ENCODE assay signal across 18 cellular contexts in genomic region chr7:45982132-45982531, GRCh38.
DNase-seq lines count a peak whose midpoint lies in the region; ATAC-seq and TF ChIP-seq lines count a peak whose summit lies in the region.
"Had no signal": no experiment of that assay in that cellular context is flagged by ENCODE, and none has a peak within 500 bp of the region (broad histone marks: within the 10 kb centered on the region; RNA-seq: fewer than 3 reads in every experiment).

No MANE protein-coding gene starts in this region.

- H3K23ac ChIP-seq in trophoblast cell (ENCODE audit: low read length): no peak overlapping the region

- H3K36me3 ChIP-seq in H7 (replicated peaks; ENCODE audit: control insufficient read depth, insufficient read depth, low read length): no peaks in the 10 kb centered on the region
- H3K36me3 ChIP-seq in trophoblast cell (ENCODE audit: control insufficient read depth in 1 of 2, insufficient read depth in 2 of 2, low read length in 2 of 2): no peaks in the 10 kb centered on the region
- H3K36me3 ChIP-seq in colonic mucosa: no peaks in the 10 kb centered on the region
- H3K36me3 ChIP-seq: BE2C, HAP-1 had no signal

- H3K27ac ChIP-seq in trophoblast cell (ENCODE audit: low read depth, low read length): no peak overlapping the region
- no peak overlapping the region for H3K27ac ChIP-seq in colonic mucosa
- H3K27ac ChIP-seq: HL-60 had no signal

- DNase-seq in ACHN: peak; percentile 9
- peak; percentile 13 for DNase-seq in H7
- no peak for DNase-seq in WTC11 (ENCODE audit: low spot score)
- no peak for DNase-seq in trophoblast cell
- no peak for DNase-seq in colonic mucosa
- DNase-seq in DMS 273 treated with DMSO at 0.1 percent for 48 hours (lab: John Stamatoyannopoulos, UW): no peak
- DNase-seq: CD8-positive, alpha-beta T cell; COR-L47; DMS53; GF-D8; GOT3; KG1 had no signal

- peaks cover 43% of the 10 kb centered on the region for H3K79me1 ChIP-seq in trophoblast cell (ENCODE audit: low read length)

- POLR2A ChIA-PET in WTC11 (lab: Charles Lee): no interaction called here

- no peak for TF ChIP-seq CTCF in WTC11 (IDR thresholded peaks at IDR 0.05)
- no peak for TF ChIP-seq CTCF in colonic mucosa (IDR thresholded peaks at IDR 0.05)

- intact Hi-C loops in colonic mucosa (cut with DNase I): no loop called here

- no peak overlapping the region for H4K12ac ChIP-seq in trophoblast cell (ENCODE audit: low read depth, low read length)

- H2BK120ac ChIP-seq in trophoblast cell (ENCODE audit: insufficient read depth, low read length, poor library complexity): no peak overlapping the region

- H4K91ac ChIP-seq in trophoblast cell (ENCODE audit: low read depth, low read length): peak overlapping the region; percentile 26

- no peak overlapping the region for H3K27ac Mint-ChIP-seq in WTC11
- H3K27ac Mint-ChIP-seq: CD14-positive monocyte; CD8-positive, alpha-beta T cell; IgD-negative memory B cell had no signal

- peak overlapping the region; percentile 19 for H2BK12ac ChIP-seq in trophoblast cell (ENCODE audit: low read length)

- H4K8ac ChIP-seq in trophoblast cell (ENCODE audit: low read depth, low read length): no peak overlapping the region

- H2BK5ac ChIP-seq in trophoblast cell (ENCODE audit: low read depth, low read length, poor library complexity): no peak overlapping the region

- no peaks in the 10 kb centered on the region; the same call in 1 of the 2 replicates for H3K27me3 Mint-ChIP-seq in WTC11 (ENCODE audit: low read depth)

- H2AFZ ChIP-seq in trophoblast cell (ENCODE audit: insufficient read depth, low read length, poor library complexity): no peak overlapping the region

- peaks cover 2% of the 10 kb centered on the region for H3K79me2 ChIP-seq in trophoblast cell (ENCODE audit: control insufficient read depth, insufficient read depth, low read length, poor library complexity)

- CTCF ChIA-PET in WTC11 (lab: Charles Lee): no interaction called here

- peaks cover 29% of the 10 kb centered on the region for H3K9me3 Mint-ChIP-seq in WTC11
- H3K9me3 Mint-ChIP-seq: CD8-positive, alpha-beta T cell had no signal

- H2AK5ac ChIP-seq in trophoblast cell (ENCODE audit: low read length): no peak overlapping the region

- H3K14ac ChIP-seq in trophoblast cell (ENCODE audit: low read length): no peak overlapping the region

- TF ChIP-seq POLR2A in GM18505 (IDR thresholded peaks at IDR 0.05; ENCODE audit: borderline replicate concordance, extremely low read depth, insufficient read depth, insufficient read length): no peak

- H3K4me3 ChIP-seq in H7 (ENCODE audit: insufficient read depth, low read depth, low read length): no peak overlapping the region
- no peak overlapping the region for H3K4me3 ChIP-seq in trophoblast cell (ENCODE audit: low read depth, low read length)
- no peak overlapping the region for H3K4me3 ChIP-seq in colonic mucosa
- H3K4me3 ChIP-seq: HAP-1 had no signal

- no CpG with 5 or more reads among the region's 2 CpGs for WGBS in trophoblast cell (ENCODE audit: extremely low coverage, insufficient coverage, insufficient read length)

- H3K9ac ChIP-seq in trophoblast cell (ENCODE audit: low read length) (no peak overlapping the region), colonic mucosa (ENCODE audit: low read depth in 2 of 2, low read length in 2 of 2) (no peak overlapping the region)

- H3K36me3 Mint-ChIP-seq in WTC11: peaks cover 11% of the 10 kb centered on the region
- H3K36me3 Mint-ChIP-seq: CD14-positive monocyte, IgD-negative memory B cell had no signal

- H3K18ac ChIP-seq in trophoblast cell (ENCODE audit: low read length): no peak overlapping the region

- H3K4me3 Mint-ChIP-seq in WTC11: no peak overlapping the region
- H3K4me3 Mint-ChIP-seq: CD14-positive monocyte; CD8-positive, alpha-beta T cell; IgD-negative memory B cell had no signal

- peaks cover 20% of the 10 kb centered on the region for H3K4me1 Mint-ChIP-seq in WTC11
- H3K4me1 Mint-ChIP-seq: CD14-positive monocyte had no signal

- no peak overlapping the region for H3K4ac ChIP-seq in trophoblast cell (ENCODE audit: low read depth, low read length)

- no peak overlapping the region for H3K4me2 ChIP-seq in trophoblast cell (ENCODE audit: low read length)

- peaks cover 22 to 30% of the 10 kb centered on the region in 2 experiments for H3K4me1 ChIP-seq in trophoblast cell (ENCODE audit: control insufficient read depth in 1 of 2, insufficient read depth in 2 of 2, low read length in 2 of 2)
- H3K4me1 ChIP-seq in colonic mucosa: no peaks in the 10 kb centered on the region
- H3K4me1 ChIP-seq: BE2C, HAP-1 had no signal

- in situ Hi-C loops in ACHN (cut with HindIII; ENCODE audit: low pct_ligation_motif_present, low pct_unique_long_range_greater_than_20kb, low sequenced_read_pairs): no loop called here

- H3K9me3 ChIP-seq in trophoblast cell (ENCODE audit: insufficient read depth, low read depth, low read length) (peaks cover 4% of the 10 kb centered on the region), colonic mucosa (no peaks in the 10 kb centered on the region)
- H3K9me3 ChIP-seq: BE2C, HAP-1 had no signal

- H3K27me3 ChIP-seq in H7 (ENCODE audit: control insufficient read depth, insufficient read depth, low read length) (no peaks in the 10 kb centered on the region), trophoblast cell (ENCODE audit: insufficient read depth, low read length) (no peaks in the 10 kb centered on the region), colonic mucosa (no peaks in the 10 kb centered on the region)
- H3K27me3 ChIP-seq: BE2C had no signal

- ATAC-seq in WTC11 (no peak), GM18505 (IDR thresholded peaks at IDR 0.05; ENCODE audit: unreplicated experiment) (no peak)
- ATAC-seq: CD8-positive, alpha-beta T cell had no signal

TF ChIP-seq in WTC11, 78 proteins besides CTCF, POLR2A, EP300 and RAD21:
- TF ChIP-seq ZNF317 (CRISPR knock-in tag; IDR thresholded peaks at IDR 0.05; ENCODE audit: borderline replicate concordance, low read depth) (peak; percentile 97), PRRX2 (CRISPR knock-in tag; IDR thresholded peaks at IDR 0.05) (no peak)

Comparison
In these comparisons a context has a peak if more than half of its experiments do, and no peak if none do; other contexts are left out.
1. DNase-seq: peak in ACHN (single experiment) and H7 (single experiment); none in WTC11 (single experiment), trophoblast cell (0 of 2), colonic mucosa (single experiment) and DMS 273 treated with DMSO at 0.1 percent for 48 hours (single experiment).